ENCODE assay signal across 8 cellular contexts in genomic region chr5:153496835-153497234, GRCh38. TPM values are rescaled to one million over a fixed set of nuclear protein-coding genes. Genes with fewer than 3 reads are reported as not detected.
DNase-seq lines count a peak whose midpoint lies in the region; ATAC-seq and TF ChIP-seq lines count a peak whose summit lies in the region.

No MANE protein-coding gene starts in this region.

- CTCF ChIA-PET in activated naive CD4-positive, alpha-beta T cell treated with anti-CD3 and anti-CD28 coated beads for 36 hours (lab: Charles Lee) = interaction anchor here (0.7 kb wide), 1 partner anchor 50 kb away, joined by 3 read pairs; no protein-coding TSS in a partner anchor

- no peaks in the 10 kb centered on the region for H3K36me3 ChIP-seq in endodermal cell (ENCODE audit: control insufficient read depth, insufficient read depth, low read length)
- H3K36me3 ChIP-seq in psoas muscle (ENCODE audit: insufficient read depth in 1 of 2, low read depth in 1 of 2) = no peaks in the 10 kb centered on the region

- H3K27ac Mint-ChIP-seq in endodermal cell (no peak overlapping the region), CD14-positive monocyte (no peak overlapping the region)
- H3K27ac Mint-ChIP-seq in activated naive CD4-positive, alpha-beta T cell treated with anti-CD3 and anti-CD28 coated beads for 36 hours = no peak overlapping the region

- H3K4me1 Mint-ChIP-seq in endodermal cell = peaks cover 7% of the 10 kb centered on the region
- H3K4me1 Mint-ChIP-seq in CD14-positive monocyte = no peaks in the 10 kb centered on the region
- H3K4me1 Mint-ChIP-seq in activated naive CD4-positive, alpha-beta T cell treated with anti-CD3 and anti-CD28 coated beads for 36 hours (ENCODE audit: low read depth) = no peaks in the 10 kb centered on the region

- no peak overlapping the region for H3K4me3 ChIP-seq in endodermal cell (ENCODE audit: low read length)
- no peak overlapping the region for H3K4me3 ChIP-seq in psoas muscle

- H3K27ac ChIP-seq in endodermal cell (ENCODE audit: low read depth, low read length) (no peak overlapping the region), psoas muscle (no peak overlapping the region)

- H3K4me3 Mint-ChIP-seq in endodermal cell (no peak overlapping the region), CD14-positive monocyte (no peak overlapping the region)
- H3K4me3 Mint-ChIP-seq in activated naive CD4-positive, alpha-beta T cell treated with anti-CD3 and anti-CD28 coated beads for 36 hours = no peak overlapping the region

- peaks cover 14% of the 10 kb centered on the region for H3K27me3 ChIP-seq in endodermal cell (ENCODE audit: control insufficient read depth, insufficient read depth, low read length, poor library complexity, severe bottlenecking)
- peaks cover under 1 to 5% (median 3%) of the 10 kb centered on the region in 3 donors for H3K27me3 ChIP-seq in psoas muscle (ENCODE audit: insufficient read depth in 3 of 3, low read length in 2 of 3)

- intact Hi-C loops in psoas muscle (cut with DNase I) = loop anchor here in 1 of 2 donors (10.0 kb wide), 1 partner anchor 468 kb away; no protein-coding TSS in a partner anchor
- intact Hi-C loops in CD14-positive monocyte (cut with micrococcal nuclease) = no loop called here
- intact Hi-C loops in activated naive CD4-positive, alpha-beta T cell treated with anti-CD3 and anti-CD28 coated beads for 36 hours (cut with micrococcal nuclease) = loop anchor here (1.0 kb wide), 1 partner anchor 468 kb away; no protein-coding TSS in a partner anchor

- DNase-seq in SKM-1 treated with dmso at 0.1 percent for 144 hours (lab: John Stamatoyannopoulos, UW; ENCODE audit: unreplicated experiment) (peak; percentile 5), SKM-1 (lab: John Stamatoyannopoulos, UW; ENCODE audit: unreplicated experiment) (no peak), NCI-H146 treated with DMSO at 0.1 percent for 48 hours (lab: John Stamatoyannopoulos, UW; ENCODE audit: unreplicated experiment) (peak; percentile 10), endodermal cell (peak; percentile 50), psoas muscle (no peak), CD14-positive monocyte (ENCODE audit: low spot score) (no peak)
- DNase-seq in activated naive CD4-positive, alpha-beta T cell treated with anti-CD3 and anti-CD28 coated beads for 36 hours = no peak

- H3K36me3 Mint-ChIP-seq in endodermal cell (ENCODE audit: low read depth) (no peaks in the 10 kb centered on the region), CD14-positive monocyte (no peaks in the 10 kb centered on the region)
- no peaks in the 10 kb centered on the region for H3K36me3 Mint-ChIP-seq in activated naive CD4-positive, alpha-beta T cell treated with anti-CD3 and anti-CD28 coated beads for 36 hours (ENCODE audit: low read depth)

- 29 to 33% methylated on average over 1 of the region's 1 CpG for WGBS in endodermal cell (ENCODE audit: insufficient coverage in 1 of 2, insufficient read length in 1 of 2), 2 experiments
- WGBS in psoas muscle, 3 donors = 50 to 59% (median 50%) methylated on average over 1 of the region's 1 CpG

- peak; percentile 89 for TF ChIP-seq CTCF in endodermal cell (conservative IDR thresholded peaks at IDR 0.05)
- peak; percentile 42 for TF ChIP-seq CTCF in psoas muscle (IDR thresholded peaks at IDR 0.05)
- no peak for TF ChIP-seq CTCF in CD14-positive monocyte (IDR thresholded peaks at IDR 0.05)

- H3K9me3 ChIP-seq in endodermal cell (ENCODE audit: control insufficient read depth, low read length) (no peaks in the 10 kb centered on the region), psoas muscle (no peaks in the 10 kb centered on the region)

- H3K9ac ChIP-seq in endodermal cell (ENCODE audit: extremely low read depth, low read length, poor library complexity, severe bottlenecking) = no peak overlapping the region

- H3K9me3 Mint-ChIP-seq in endodermal cell = no peaks in the 10 kb centered on the region
- peaks cover 0 to 1% (median 0%) of the 10 kb centered on the region in 7 donors for H3K9me3 Mint-ChIP-seq in CD14-positive monocyte
- H3K9me3 Mint-ChIP-seq in activated naive CD4-positive, alpha-beta T cell treated with anti-CD3 and anti-CD28 coated beads for 36 hours = no peaks in the 10 kb centered on the region

- H3K4me1 ChIP-seq in endodermal cell (ENCODE audit: control insufficient read depth, insufficient read depth, low read length) (no peaks in the 10 kb centered on the region), psoas muscle (no peaks in the 10 kb centered on the region)

- ATAC-seq in psoas muscle (no peak), GM18907 (IDR thresholded peaks at IDR 0.05; ENCODE audit: unreplicated experiment) (no peak)

- H3K27me3 Mint-ChIP-seq in endodermal cell (ENCODE audit: insufficient read depth) (peaks cover 19% of the 10 kb centered on the region), CD14-positive monocyte (ENCODE audit: low read depth in 3 of 3) (peaks cover 2 to 5% (median 3%) of the 10 kb centered on the region in 3 donors)
- H3K27me3 Mint-ChIP-seq in activated naive CD4-positive, alpha-beta T cell treated with anti-CD3 and anti-CD28 coated beads for 36 hours (ENCODE audit: low read depth) = peaks cover 9% of the 10 kb centered on the region

RNA-seq across cellular contexts. Expression of gene GRIA1, which starts 6.4 kb away (rescaled TPM):
- total RNA-seq in endodermal cell (1 to 10 TPM in 1 of 2 donors, not detected in 1; 1.2 TPM), psoas muscle (under 1 TPM in 3 of 4 donors, not detected in 1; 0.28 to 0.49 (median 0.42) TPM)
- 6.4 TPM for polyA plus RNA-seq in endodermal cell (2013, experiment 1 of 2)
- polyA plus RNA-seq in endodermal cell (2013, experiment 2 of 2) = 7.5 TPM
- polyA plus RNA-seq in psoas muscle (under 1 TPM in 2 of 3 donors, not detected in 1; 0.03 TPM), CD14-positive monocyte (not detected)
- not detected for total RNA-seq in activated naive CD4-positive, alpha-beta T cell treated with anti-CD3 and anti-CD28 coated beads for 36 hours

Comparison
In these comparisons a context has a peak if more than half of its experiments do, and no peak if none do; other contexts are left out.
1. DNase-seq: peak in SKM-1 treated with dmso at 0.1 percent for 144 hours (single experiment), NCI-H146 treated with DMSO at 0.1 percent for 48 hours (single experiment) and endodermal cell (single experiment); none in SKM-1 (single experiment), psoas muscle (0 of 2), CD14-positive monocyte (single experiment) and activated naive CD4-positive, alpha-beta T cell treated with anti-CD3 and anti-CD28 coated beads for 36 hours (single experiment).